Comparison of ENCODE assay signal across 16 cellular contexts in the genomic region with DNA sequence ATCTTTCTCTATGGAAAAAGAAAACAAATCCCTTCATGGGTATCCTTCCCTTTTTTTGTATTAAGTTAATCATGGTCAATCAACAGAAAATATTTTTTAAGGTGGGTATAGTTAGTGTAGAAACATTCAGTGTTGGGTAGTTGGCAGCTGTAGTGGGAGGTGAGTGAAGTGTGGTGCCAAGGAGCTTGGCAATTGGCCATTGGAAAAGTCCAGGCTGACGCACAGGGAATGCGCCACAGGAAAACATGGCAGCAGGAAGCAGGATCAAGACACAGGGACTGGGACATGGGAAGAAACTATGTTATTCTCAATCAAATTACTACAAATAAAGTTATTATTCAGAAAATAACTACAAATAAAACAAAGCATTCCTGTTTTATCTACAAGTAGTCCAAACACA. TPM values are rescaled to one million over a fixed set of nuclear protein-coding genes. Genes with fewer than 3 reads are reported as not detected.
A peak's percentile ranks its signal among the peaks of the same experiment; 100 is the strongest.
DNase-seq lines count a peak whose midpoint lies in the region; ATAC-seq and TF ChIP-seq lines count a peak whose summit lies in the region.
"Had no signal": no experiment of that assay in that cellular context is flagged by ENCODE, and none has a peak within 500 bp of the region (broad histone marks: within the 10 kb centered on the region; RNA-seq: fewer than 3 reads in every experiment).

No MANE protein-coding gene starts in this region.

- TF ChIP-seq POLR2A in body of pancreas (IDR thresholded peaks at IDR 0.05), result no peak

- H3K27ac ChIP-seq in body of pancreas, result no peak overlapping the region
- H3K27ac ChIP-seq: BLaER1, GM23248 had no signal

- no peaks in the 10 kb centered on the region for H3K27me3 ChIP-seq in body of pancreas
- H3K27me3 ChIP-seq: BLaER1 had no signal

- H3K9me3 ChIP-seq in body of pancreas, result no peaks in the 10 kb centered on the region
- H3K9me3 ChIP-seq: BLaER1 had no signal

- whole genome bisulfite sequencing in body of pancreas, 2 donors, result 39 to 44% methylated on average over 2 of the region's 2 CpGs

- peak; percentile 52 for ATAC-seq in body of pancreas
- peak; percentile 75 for ATAC-seq in left lobe of liver
- ATAC-seq: CD8-positive, alpha-beta T cell; PC-3 had no signal

- H3K4me1 ChIP-seq in body of pancreas, result peaks cover 11% of the 10 kb centered on the region
- H3K4me1 ChIP-seq: BLaER1 had no signal

- intact Hi-C loops in body of pancreas (cut with DNase I), result no loop called here

- no peaks in the 10 kb centered on the region for H3K36me3 ChIP-seq in body of pancreas (replicated peaks in 1 of 2; ENCODE audit: insufficient read depth in 1 of 2, low read depth in 2 of 2)
- H3K36me3 ChIP-seq: BLaER1 had no signal

- DNase-seq in DMS 273 (lab: John Stamatoyannopoulos, UW; ENCODE audit: unreplicated experiment), result peak; percentile 91
- peak; percentile 68 for DNase-seq in DMS 273 treated with DMSO at 0.1 percent for 48 hours (lab: John Stamatoyannopoulos, UW)
- peak; percentile 31 to 66 (median 50) for DNase-seq in body of pancreas
- DNase-seq in left lobe of liver (ENCODE audit: low spot score), result peak; percentile 50
- DNase-seq in NCI-H1694 (lab: John Stamatoyannopoulos, UW), result no peak
- DNase-seq in NCI-H226, result no peak
- no peak for DNase-seq in iPS-NIHi11 (ENCODE audit: low spot score)
- DNase-seq: CD8-positive, alpha-beta T cell; GF-D8; KG1; NCI-H1048; NCI-H2227 treated with DMSO at 0.1 percent for 48 hours; NCI-H526 treated with DMSO at 0.1 percent for 48 hours; PC-3 had no signal

- no peak for TF ChIP-seq CTCF in body of pancreas (IDR thresholded peaks at IDR 0.05)

- H3K4me3 ChIP-seq in body of pancreas, result no peak overlapping the region
- H3K4me3 ChIP-seq: BLaER1, GM23248 had no signal

RNA-seq across cellular contexts. Expression of a gene that starts 20.0 kb away (rescaled TPM):
- total RNA-seq in body of pancreas (10 to 100 TPM; 46.8 to 52.4 TPM), left lobe of liver (8.9 TPM)
- total RNA-seq: CD8-positive, alpha-beta T cell had no signal

RNA-seq across cellular contexts. Expression of a gene that starts 36.5 kb away (rescaled TPM):
- total RNA-seq in body of pancreas, result 10 to 100 TPM; 13.2 to 18.7 TPM
- 9.8 TPM for total RNA-seq in left lobe of liver

Comparison
In these comparisons a context has a peak if more than half of its experiments do, and no peak if none do; other contexts are left out.
1. DNase-seq: peak in DMS 273 (single experiment), DMS 273 treated with DMSO at 0.1 percent for 48 hours (single experiment), body of pancreas (4 of 4) and left lobe of liver (single experiment); none in NCI-H1694 (single experiment), NCI-H226 (single experiment) and iPS-NIHi11 (single experiment).